In the genomic region with DNA sequence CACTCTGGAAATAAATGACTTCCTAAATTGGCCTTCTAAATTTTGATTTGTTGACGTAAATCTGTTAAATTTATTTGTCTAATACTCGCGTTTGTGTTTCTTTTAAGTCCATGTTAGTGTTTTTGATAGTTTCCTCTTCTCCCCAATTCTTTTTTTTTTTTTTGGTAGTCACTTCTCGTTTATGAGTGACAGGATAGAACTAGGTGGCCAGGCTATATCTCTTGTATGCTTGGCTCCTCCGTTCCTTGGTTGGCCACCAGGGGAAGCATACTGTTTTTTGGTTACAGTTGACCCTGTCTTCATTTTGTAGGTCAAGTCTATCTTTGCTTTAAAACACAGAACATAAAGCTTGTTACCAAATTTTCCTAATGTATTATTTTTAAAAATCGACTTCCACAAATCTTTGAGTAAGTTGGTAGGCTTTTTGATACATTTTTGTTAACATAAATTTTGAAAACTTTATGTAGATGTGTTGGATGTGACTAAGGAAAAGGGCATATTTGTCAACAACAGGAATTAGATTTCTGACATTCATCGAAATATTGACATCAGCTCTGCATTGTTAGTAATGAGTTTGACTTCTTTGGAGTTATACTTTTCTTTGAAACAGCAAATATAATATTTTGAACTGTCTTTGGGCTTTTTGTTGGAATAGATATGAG, we compare ENCODE assay signal across 1 cellular context.
A peak's percentile ranks its signal among the peaks of the same experiment; 100 is the strongest.
TF ChIP-seq lines count a peak whose summit lies in the region.

No MANE protein-coding gene starts in this region.

TF ChIP-seq in K562, 482 proteins besides CTCF, POLR2A, EP300 and RAD21 (continued from another document and continues in another):
- TF ChIP-seq, protein P1, sequence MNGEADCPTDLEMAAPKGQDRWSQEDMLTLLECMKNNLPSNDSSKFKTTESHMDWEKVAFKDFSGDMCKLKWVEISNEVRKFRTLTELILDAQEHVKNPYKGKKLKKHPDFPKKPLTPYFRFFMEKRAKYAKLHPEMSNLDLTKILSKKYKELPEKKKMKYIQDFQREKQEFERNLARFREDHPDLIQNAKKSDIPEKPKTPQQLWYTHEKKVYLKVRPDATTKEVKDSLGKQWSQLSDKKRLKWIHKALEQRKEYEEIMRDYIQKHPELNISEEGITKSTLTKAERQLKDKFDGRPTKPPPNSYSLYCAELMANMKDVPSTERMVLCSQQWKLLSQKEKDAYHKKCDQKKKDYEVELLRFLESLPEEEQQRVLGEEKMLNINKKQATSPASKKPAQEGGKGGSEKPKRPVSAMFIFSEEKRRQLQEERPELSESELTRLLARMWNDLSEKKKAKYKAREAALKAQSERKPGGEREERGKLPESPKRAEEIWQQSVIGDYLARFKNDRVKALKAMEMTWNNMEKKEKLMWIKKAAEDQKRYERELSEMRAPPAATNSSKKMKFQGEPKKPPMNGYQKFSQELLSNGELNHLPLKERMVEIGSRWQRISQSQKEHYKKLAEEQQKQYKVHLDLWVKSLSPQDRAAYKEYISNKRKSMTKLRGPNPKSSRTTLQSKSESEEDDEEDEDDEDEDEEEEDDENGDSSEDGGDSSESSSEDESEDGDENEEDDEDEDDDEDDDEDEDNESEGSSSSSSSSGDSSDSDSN (IDR thresholded peaks at IDR 0.05; ENCODE audit: borderline replicate concordance in 1 of 2, low read depth in 2 of 2, low read length in 2 of 2) = no peak
- TF ChIP-seq ZNF766 (CRISPR knock-in tag; conservative IDR thresholded peaks at IDR 0.05) (peak; percentile 12; the same call in 1 of the 2 replicates), LCOR (CRISPR knock-in tag; IDR thresholded peaks at IDR 0.05) (0 out of 2 replicates have a peak, but pooled peaks have one; percentile 36), DDX20 (tag; IDR thresholded peaks at IDR 0.05; ENCODE audit: low read depth) (no peak), GATAD2B (IDR thresholded peaks at IDR 0.05; ENCODE audit: borderline replicate concordance) (no peak), PTRF (tag; IDR thresholded peaks at IDR 0.05) (no peak), EP400 (IDR thresholded peaks at IDR 0.05) (peak; percentile 20; the same call in 1 of the 2 replicates), ADNP (tag; IDR thresholded peaks at IDR 0.05) (no peak), NR2C1 (IDR thresholded peaks at IDR 0.05) (no peak; the same call in 1 of the 2 replicates), NR2C1 (tag; IDR thresholded peaks at IDR 0.05) (0 out of 2 replicates have a peak, but pooled peaks have one; percentile 17), MEIS2 (IDR thresholded peaks at IDR 0.05; ENCODE audit: partially characterized antibody) (peak; percentile 69), TEAD4 (IDR thresholded peaks at IDR 0.05; ENCODE audit: low read length) (peak; percentile 26; the same call in 1 of the 2 replicates), TEAD4 (CRISPR knock-in tag; IDR thresholded peaks at IDR 0.05; ENCODE audit: borderline replicate concordance) (no peak), NR2C2 (CRISPR knock-in tag; IDR thresholded peaks at IDR 0.05) (no peak), NR2C2 (tag; IDR thresholded peaks at IDR 0.05) (peak; percentile 5; the same call in 1 of the 2 replicates), XRCC4 (IDR thresholded peaks at IDR 0.05; ENCODE audit: extremely low read depth, insufficient read depth, insufficient read length) (no peak), FOSL1 (tag; conservative IDR thresholded peaks at IDR 0.05) (0 out of 2 replicates have a peak, but pooled peaks have one; percentile 18), ZNF23 (CRISPR knock-in tag; IDR thresholded peaks at IDR 0.05) (no peak), SPI1 (IDR thresholded peaks at IDR 0.05; ENCODE audit: borderline replicate concordance, low read depth, low read length) (0 out of 2 replicates have a peak, but pooled peaks have one; percentile 34), POLR2H (tag; IDR thresholded peaks at IDR 0.05; ENCODE audit: low read depth) (peak; percentile 55; the same call in 1 of the 2 replicates), CREM (IDR thresholded peaks at IDR 0.05; ENCODE audit: low read depth) (peak; percentile 27; the same call in 1 of the 2 replicates), NCOA1 (IDR thresholded peaks at IDR 0.05; ENCODE audit: low read depth) (no peak), RB1 (IDR thresholded peaks at IDR 0.05; ENCODE audit: low read depth) (0 out of 2 replicates have a peak, but pooled peaks have one; percentile 28), TRIM24 (IDR thresholded peaks at IDR 0.05) (no peak), ESRRA (IDR thresholded peaks at IDR 0.05; ENCODE audit: borderline replicate concordance, low read depth) (peak; percentile 92), BMI1 (IDR thresholded peaks at IDR 0.05; ENCODE audit: low read length) (no peak), ZNF785 (CRISPR knock-in tag; IDR thresholded peaks at IDR 0.05) (no peak), ZNF431 (CRISPR knock-in tag; IDR thresholded peaks at IDR 0.05) (no peak)
- TF ChIP-seq, protein P2, sequence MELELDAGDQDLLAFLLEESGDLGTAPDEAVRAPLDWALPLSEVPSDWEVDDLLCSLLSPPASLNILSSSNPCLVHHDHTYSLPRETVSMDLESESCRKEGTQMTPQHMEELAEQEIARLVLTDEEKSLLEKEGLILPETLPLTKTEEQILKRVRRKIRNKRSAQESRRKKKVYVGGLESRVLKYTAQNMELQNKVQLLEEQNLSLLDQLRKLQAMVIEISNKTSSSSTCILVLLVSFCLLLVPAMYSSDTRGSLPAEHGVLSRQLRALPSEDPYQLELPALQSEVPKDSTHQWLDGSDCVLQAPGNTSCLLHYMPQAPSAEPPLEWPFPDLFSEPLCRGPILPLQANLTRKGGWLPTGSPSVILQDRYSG (tag; conservative IDR thresholded peaks at IDR 0.05; ENCODE audit: low read depth) = no peak
- TF ChIP-seq, protein P3, sequence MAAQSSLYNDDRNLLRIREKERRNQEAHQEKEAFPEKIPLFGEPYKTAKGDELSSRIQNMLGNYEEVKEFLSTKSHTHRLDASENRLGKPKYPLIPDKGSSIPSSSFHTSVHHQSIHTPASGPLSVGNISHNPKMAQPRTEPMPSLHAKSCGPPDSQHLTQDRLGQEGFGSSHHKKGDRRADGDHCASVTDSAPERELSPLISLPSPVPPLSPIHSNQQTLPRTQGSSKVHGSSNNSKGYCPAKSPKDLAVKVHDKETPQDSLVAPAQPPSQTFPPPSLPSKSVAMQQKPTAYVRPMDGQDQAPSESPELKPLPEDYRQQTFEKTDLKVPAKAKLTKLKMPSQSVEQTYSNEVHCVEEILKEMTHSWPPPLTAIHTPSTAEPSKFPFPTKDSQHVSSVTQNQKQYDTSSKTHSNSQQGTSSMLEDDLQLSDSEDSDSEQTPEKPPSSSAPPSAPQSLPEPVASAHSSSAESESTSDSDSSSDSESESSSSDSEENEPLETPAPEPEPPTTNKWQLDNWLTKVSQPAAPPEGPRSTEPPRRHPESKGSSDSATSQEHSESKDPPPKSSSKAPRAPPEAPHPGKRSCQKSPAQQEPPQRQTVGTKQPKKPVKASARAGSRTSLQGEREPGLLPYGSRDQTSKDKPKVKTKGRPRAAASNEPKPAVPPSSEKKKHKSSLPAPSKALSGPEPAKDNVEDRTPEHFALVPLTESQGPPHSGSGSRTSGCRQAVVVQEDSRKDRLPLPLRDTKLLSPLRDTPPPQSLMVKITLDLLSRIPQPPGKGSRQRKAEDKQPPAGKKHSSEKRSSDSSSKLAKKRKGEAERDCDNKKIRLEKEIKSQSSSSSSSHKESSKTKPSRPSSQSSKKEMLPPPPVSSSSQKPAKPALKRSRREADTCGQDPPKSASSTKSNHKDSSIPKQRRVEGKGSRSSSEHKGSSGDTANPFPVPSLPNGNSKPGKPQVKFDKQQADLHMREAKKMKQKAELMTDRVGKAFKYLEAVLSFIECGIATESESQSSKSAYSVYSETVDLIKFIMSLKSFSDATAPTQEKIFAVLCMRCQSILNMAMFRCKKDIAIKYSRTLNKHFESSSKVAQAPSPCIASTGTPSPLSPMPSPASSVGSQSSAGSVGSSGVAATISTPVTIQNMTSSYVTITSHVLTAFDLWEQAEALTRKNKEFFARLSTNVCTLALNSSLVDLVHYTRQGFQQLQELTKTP (IDR thresholded peaks at IDR 0.05; ENCODE audit: low read depth in 1 of 2, partially characterized antibody in 2 of 2) = peak in 1 of 2 experiments; percentile 53
- TF ChIP-seq, protein P4, sequence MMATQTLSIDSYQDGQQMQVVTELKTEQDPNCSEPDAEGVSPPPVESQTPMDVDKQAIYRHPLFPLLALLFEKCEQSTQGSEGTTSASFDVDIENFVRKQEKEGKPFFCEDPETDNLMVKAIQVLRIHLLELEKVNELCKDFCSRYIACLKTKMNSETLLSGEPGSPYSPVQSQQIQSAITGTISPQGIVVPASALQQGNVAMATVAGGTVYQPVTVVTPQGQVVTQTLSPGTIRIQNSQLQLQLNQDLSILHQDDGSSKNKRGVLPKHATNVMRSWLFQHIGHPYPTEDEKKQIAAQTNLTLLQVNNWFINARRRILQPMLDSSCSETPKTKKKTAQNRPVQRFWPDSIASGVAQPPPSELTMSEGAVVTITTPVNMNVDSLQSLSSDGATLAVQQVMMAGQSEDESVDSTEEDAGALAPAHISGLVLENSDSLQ (IDR thresholded peaks at IDR 0.05) = peak; percentile 97
- TF ChIP-seq, protein P5, sequence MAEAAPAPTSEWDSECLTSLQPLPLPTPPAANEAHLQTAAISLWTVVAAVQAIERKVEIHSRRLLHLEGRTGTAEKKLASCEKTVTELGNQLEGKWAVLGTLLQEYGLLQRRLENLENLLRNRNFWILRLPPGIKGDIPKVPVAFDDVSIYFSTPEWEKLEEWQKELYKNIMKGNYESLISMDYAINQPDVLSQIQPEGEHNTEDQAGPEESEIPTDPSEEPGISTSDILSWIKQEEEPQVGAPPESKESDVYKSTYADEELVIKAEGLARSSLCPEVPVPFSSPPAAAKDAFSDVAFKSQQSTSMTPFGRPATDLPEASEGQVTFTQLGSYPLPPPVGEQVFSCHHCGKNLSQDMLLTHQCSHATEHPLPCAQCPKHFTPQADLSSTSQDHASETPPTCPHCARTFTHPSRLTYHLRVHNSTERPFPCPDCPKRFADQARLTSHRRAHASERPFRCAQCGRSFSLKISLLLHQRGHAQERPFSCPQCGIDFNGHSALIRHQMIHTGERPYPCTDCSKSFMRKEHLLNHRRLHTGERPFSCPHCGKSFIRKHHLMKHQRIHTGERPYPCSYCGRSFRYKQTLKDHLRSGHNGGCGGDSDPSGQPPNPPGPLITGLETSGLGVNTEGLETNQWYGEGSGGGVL (CRISPR knock-in tag; IDR thresholded peaks at IDR 0.05) = no peak
- TF ChIP-seq, protein P6, sequence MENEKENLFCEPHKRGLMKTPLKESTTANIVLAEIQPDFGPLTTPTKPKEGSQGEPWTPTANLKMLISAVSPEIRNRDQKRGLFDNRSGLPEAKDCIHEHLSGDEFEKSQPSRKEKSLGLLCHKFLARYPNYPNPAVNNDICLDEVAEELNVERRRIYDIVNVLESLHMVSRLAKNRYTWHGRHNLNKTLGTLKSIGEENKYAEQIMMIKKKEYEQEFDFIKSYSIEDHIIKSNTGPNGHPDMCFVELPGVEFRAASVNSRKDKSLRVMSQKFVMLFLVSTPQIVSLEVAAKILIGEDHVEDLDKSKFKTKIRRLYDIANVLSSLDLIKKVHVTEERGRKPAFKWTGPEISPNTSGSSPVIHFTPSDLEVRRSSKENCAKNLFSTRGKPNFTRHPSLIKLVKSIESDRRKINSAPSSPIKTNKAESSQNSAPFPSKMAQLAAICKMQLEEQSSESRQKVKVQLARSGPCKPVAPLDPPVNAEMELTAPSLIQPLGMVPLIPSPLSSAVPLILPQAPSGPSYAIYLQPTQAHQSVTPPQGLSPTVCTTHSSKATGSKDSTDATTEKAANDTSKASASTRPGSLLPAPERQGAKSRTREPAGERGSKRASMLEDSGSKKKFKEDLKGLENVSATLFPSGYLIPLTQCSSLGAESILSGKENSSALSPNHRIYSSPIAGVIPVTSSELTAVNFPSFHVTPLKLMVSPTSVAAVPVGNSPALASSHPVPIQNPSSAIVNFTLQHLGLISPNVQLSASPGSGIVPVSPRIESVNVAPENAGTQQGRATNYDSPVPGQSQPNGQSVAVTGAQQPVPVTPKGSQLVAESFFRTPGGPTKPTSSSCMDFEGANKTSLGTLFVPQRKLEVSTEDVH (IDR thresholded peaks at IDR 0.05; ENCODE audit: low read depth, partially characterized antibody) = peak; percentile 17
- TF ChIP-seq, protein P7, sequence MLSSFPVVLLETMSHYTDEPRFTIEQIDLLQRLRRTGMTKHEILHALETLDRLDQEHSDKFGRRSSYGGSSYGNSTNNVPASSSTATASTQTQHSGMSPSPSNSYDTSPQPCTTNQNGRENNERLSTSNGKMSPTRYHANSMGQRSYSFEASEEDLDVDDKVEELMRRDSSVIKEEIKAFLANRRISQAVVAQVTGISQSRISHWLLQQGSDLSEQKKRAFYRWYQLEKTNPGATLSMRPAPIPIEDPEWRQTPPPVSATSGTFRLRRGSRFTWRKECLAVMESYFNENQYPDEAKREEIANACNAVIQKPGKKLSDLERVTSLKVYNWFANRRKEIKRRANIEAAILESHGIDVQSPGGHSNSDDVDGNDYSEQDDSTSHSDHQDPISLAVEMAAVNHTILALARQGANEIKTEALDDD (IDR thresholded peaks at IDR 0.05) = peak; percentile 79
- TF ChIP-seq, protein P8, sequence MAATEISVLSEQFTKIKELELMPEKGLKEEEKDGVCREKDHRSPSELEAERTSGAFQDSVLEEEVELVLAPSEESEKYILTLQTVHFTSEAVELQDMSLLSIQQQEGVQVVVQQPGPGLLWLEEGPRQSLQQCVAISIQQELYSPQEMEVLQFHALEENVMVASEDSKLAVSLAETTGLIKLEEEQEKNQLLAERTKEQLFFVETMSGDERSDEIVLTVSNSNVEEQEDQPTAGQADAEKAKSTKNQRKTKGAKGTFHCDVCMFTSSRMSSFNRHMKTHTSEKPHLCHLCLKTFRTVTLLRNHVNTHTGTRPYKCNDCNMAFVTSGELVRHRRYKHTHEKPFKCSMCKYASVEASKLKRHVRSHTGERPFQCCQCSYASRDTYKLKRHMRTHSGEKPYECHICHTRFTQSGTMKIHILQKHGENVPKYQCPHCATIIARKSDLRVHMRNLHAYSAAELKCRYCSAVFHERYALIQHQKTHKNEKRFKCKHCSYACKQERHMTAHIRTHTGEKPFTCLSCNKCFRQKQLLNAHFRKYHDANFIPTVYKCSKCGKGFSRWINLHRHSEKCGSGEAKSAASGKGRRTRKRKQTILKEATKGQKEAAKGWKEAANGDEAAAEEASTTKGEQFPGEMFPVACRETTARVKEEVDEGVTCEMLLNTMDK (IDR thresholded peaks at IDR 0.05; ENCODE audit: borderline replicate concordance, insufficient read depth, low read depth, low read length, poor library complexity, severe bottlenecking) = peak; percentile 39
- TF ChIP-seq, protein P9, sequence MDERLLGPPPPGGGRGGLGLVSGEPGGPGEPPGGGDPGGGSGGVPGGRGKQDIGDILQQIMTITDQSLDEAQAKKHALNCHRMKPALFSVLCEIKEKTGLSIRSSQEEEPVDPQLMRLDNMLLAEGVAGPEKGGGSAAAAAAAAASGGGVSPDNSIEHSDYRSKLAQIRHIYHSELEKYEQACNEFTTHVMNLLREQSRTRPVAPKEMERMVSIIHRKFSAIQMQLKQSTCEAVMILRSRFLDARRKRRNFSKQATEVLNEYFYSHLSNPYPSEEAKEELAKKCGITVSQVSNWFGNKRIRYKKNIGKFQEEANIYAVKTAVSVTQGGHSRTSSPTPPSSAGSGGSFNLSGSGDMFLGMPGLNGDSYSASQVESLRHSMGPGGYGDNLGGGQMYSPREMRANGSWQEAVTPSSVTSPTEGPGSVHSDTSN (CRISPR knock-in tag; IDR thresholded peaks at IDR 0.05; ENCODE audit: low read depth) = peak; percentile 73
- TF ChIP-seq, protein P9 (tag; conservative IDR thresholded peaks at IDR 0.05; ENCODE audit: low read depth) = peak; percentile 88
